Comparison of ENCODE assay signal across 11 cellular contexts in genomic region chr4:1874207-1874606, GRCh38. TPM values are rescaled to one million over a fixed set of nuclear protein-coding genes. Genes with fewer than 3 reads are reported as not detected.
DNase-seq lines count a peak whose midpoint lies in the region; ATAC-seq and TF ChIP-seq lines count a peak whose summit lies in the region.
"Had no signal": no experiment of that assay in that cellular context is flagged by ENCODE, and none has a peak within 500 bp of the region (broad histone marks: within the 10 kb centered on the region; RNA-seq: fewer than 3 reads in every experiment).

No MANE protein-coding gene starts in this region.

- H3K4ac ChIP-seq in H9 (ENCODE audit: low read depth, low read length): no peak overlapping the region

- H3K56ac ChIP-seq in H9 (ENCODE audit: insufficient read length, low read depth, low read length): no peak overlapping the region

- no CpG with 5 or more reads among the region's 3 CpGs for WGBS in H9 (ENCODE audit: extremely low coverage, insufficient read length, low lambda C conversion rate)

- H3K9me3 ChIP-seq in Loucy (ENCODE audit: insufficient read depth, low read depth, low read length): no peaks in the 10 kb centered on the region
- H3K9me3 ChIP-seq in skeletal muscle satellite cell (replicated peaks; ENCODE audit: low read length): no peaks in the 10 kb centered on the region
- no peaks in the 10 kb centered on the region for H3K9me3 ChIP-seq in H9 (ENCODE audit: control insufficient read depth, low read depth, low read length)

- no peak overlapping the region for H2BK12ac ChIP-seq in H9 (ENCODE audit: insufficient read length, low read depth, low read length)

- no peaks in the 10 kb centered on the region for H3K27me3 Mint-ChIP-seq in activated T-cell treated with anti-CD3 and anti-CD28 coated beads, Interleukin-2, amount 50 U/mL, for 24 hours
- H3K27me3 Mint-ChIP-seq in brain (no peaks in the 10 kb centered on the region), H9 (ENCODE audit: low read depth) (peaks cover 11% of the 10 kb centered on the region)

- peaks cover 14% of the 10 kb centered on the region for H3K79me1 ChIP-seq in H9 (ENCODE audit: insufficient read depth, low read depth, low read length, poor library complexity, severe bottlenecking)

- H2BK120ac ChIP-seq in H9 (ENCODE audit: low read depth, low read length, poor library complexity, severe bottlenecking): no peak overlapping the region

- H3K18ac ChIP-seq in H9 (ENCODE audit: insufficient read length, low read depth, low read length): no peak overlapping the region

- H3K4me3 Mint-ChIP-seq in activated T-cell treated with anti-CD3 and anti-CD28 coated beads, Interleukin-2, amount 50 U/mL, for 24 hours: peak overlapping the region; percentile 4
- H3K4me3 Mint-ChIP-seq in brain (peak overlapping the region; percentile 92 to 98 (median 97)), H9 (peak overlapping the region in 1 of 2 experiments; percentile 30; a peak in 2 of 5 replicates)

- peaks cover 35% of the 10 kb centered on the region for H3K4me1 ChIP-seq in Loucy (ENCODE audit: insufficient read depth, low read length, poor library complexity, severe bottlenecking)
- peaks cover 27% of the 10 kb centered on the region for H3K4me1 ChIP-seq in skeletal muscle satellite cell (ENCODE audit: control insufficient read depth, insufficient read depth, low read length)
- no peaks in the 10 kb centered on the region; the same call in 1 of the 2 replicates for H3K4me1 ChIP-seq in H9 (ENCODE audit: insufficient read depth, low read length)

- no peak for ATAC-seq in HG03521 (IDR thresholded peaks at IDR 0.05; ENCODE audit: unreplicated experiment)

- peaks cover 54% of the 10 kb centered on the region for H3K4me1 Mint-ChIP-seq in activated T-cell treated with anti-CD3 and anti-CD28 coated beads, Interleukin-2, amount 50 U/mL, for 24 hours (ENCODE audit: low read depth)
- H3K4me1 Mint-ChIP-seq in brain (peaks cover 59% of the 10 kb centered on the region), H9 (peaks cover 35 to 39% of the 10 kb centered on the region in 2 experiments)

- H3K9ac ChIP-seq in Loucy (ENCODE audit: low read depth, low read length, poor library complexity, severe bottlenecking): peak overlapping the region; percentile 95
- H3K9ac ChIP-seq in skeletal muscle satellite cell (ENCODE audit: low read depth, low read length): no peak overlapping the region
- H3K9ac ChIP-seq in H9 (ENCODE audit: extremely low read depth, insufficient read length, low read length): no peak overlapping the region

- no peak overlapping the region for H2BK20ac ChIP-seq in H9 (ENCODE audit: low read depth, low read length, poor library complexity, severe bottlenecking)

- TF ChIP-seq CTCF in Loucy (conservative IDR thresholded peaks at IDR 0.05; ENCODE audit: low read length): no peak
- TF ChIP-seq CTCF in brain (conservative IDR thresholded peaks at IDR 0.05): no peak
- no peak for TF ChIP-seq CTCF in H9 (conservative IDR thresholded peaks at IDR 0.05)

- H3K27ac Mint-ChIP-seq in activated T-cell treated with anti-CD3 and anti-CD28 coated beads, Interleukin-2, amount 50 U/mL, for 24 hours: peak overlapping the region; percentile 96
- peak overlapping the region in 4 of 5 experiments; percentile 45 to 96 (median 58) for H3K27ac Mint-ChIP-seq in brain
- no peak overlapping the region for H3K27ac Mint-ChIP-seq in H9

- H3K79me2 ChIP-seq in Loucy (ENCODE audit: insufficient read depth, low read length): peaks cover 86% of the 10 kb centered on the region
- peaks cover 42% of the 10 kb centered on the region; the same call in 1 of the 2 replicates for H3K79me2 ChIP-seq in H9 (ENCODE audit: insufficient read depth, low read length)

- no peak overlapping the region for H2AK5ac ChIP-seq in H9 (ENCODE audit: insufficient read length, low read length)

- DNase-seq in activated T-cell treated with anti-CD3 and anti-CD28 coated beads, Interleukin-2, amount 50 U/mL, for 24 hours: no peak
- no peak for DNase-seq in activated T-cell treated with anti-CD3 and anti-CD28 coated beads, Interleukin-2, amount 50 U/mL, for 1 hour
- no peak for DNase-seq in HuH-7 (ENCODE audit: low spot score)
- DNase-seq in H9: no peak
- DNase-seq: C1 segment of cervical spinal cord, NCI-H187 treated with DMSO at 0.1 percent for 48 hours had no signal

- H3K14ac ChIP-seq in H9 (ENCODE audit: insufficient read depth, low read length): no peak overlapping the region

- H3K36me3 Mint-ChIP-seq in activated T-cell treated with anti-CD3 and anti-CD28 coated beads, Interleukin-2, amount 50 U/mL, for 24 hours (ENCODE audit: low read depth): peaks cover 38% of the 10 kb centered on the region
- H3K36me3 Mint-ChIP-seq in brain (peaks cover 15% of the 10 kb centered on the region), H9 (ENCODE audit: insufficient read depth in 1 of 3, low read depth in 3 of 3) (no peaks in the 10 kb centered on the region; a peak in 3 of 7 replicates)

- H3K27ac ChIP-seq in H9 (ENCODE audit: insufficient read length, low read depth, low read length): no peak overlapping the region

- H3K23ac ChIP-seq in H9 (ENCODE audit: insufficient read length, low read depth, low read length): no peak overlapping the region

- no peak overlapping the region for H3T11ph ChIP-seq in H9 (ENCODE audit: low read length)

- H4K91ac ChIP-seq in H9 (ENCODE audit: insufficient read length, low read depth, low read length): no peak overlapping the region

- H4K20me1 ChIP-seq in Loucy (ENCODE audit: insufficient read depth, low read length, poor library complexity, severe bottlenecking): peaks cover 56% of the 10 kb centered on the region
- H4K20me1 ChIP-seq in H9 (ENCODE audit: control insufficient read depth, insufficient read depth, insufficient read length): no peaks in the 10 kb centered on the region

- H2BK5ac ChIP-seq in H9 (ENCODE audit: insufficient read length, low read length): no peak overlapping the region

- peak overlapping the region; percentile 86 for H3K4me2 ChIP-seq in Loucy (ENCODE audit: low read depth, low read length, poor library complexity, severe bottlenecking)
- peak overlapping the region; percentile 79 for H3K4me2 ChIP-seq in skeletal muscle satellite cell (ENCODE audit: low read length)
- H3K4me2 ChIP-seq in H9 (ENCODE audit: insufficient read depth, insufficient read length, low read length): no peak overlapping the region

- H4K8ac ChIP-seq in H9 (replicated peaks; ENCODE audit: insufficient read length, low read depth, low read length): no peak overlapping the region

- H3K23me2 ChIP-seq in H9 (ENCODE audit: insufficient read length, low read depth, low read length, poor library complexity, severe bottlenecking): peaks cover 7% of the 10 kb centered on the region

- no peaks in the 10 kb centered on the region for H3K9me3 Mint-ChIP-seq in activated T-cell treated with anti-CD3 and anti-CD28 coated beads, Interleukin-2, amount 50 U/mL, for 24 hours
- H3K9me3 Mint-ChIP-seq in brain (peaks cover 0 to 3% (median 0%) of the 10 kb centered on the region in 5 experiments), H9 (no peaks in the 10 kb centered on the region)

- peak overlapping the region; percentile 93 for H3K4me3 ChIP-seq in Loucy (ENCODE audit: low read length, poor library complexity, severe bottlenecking)
- no peak overlapping the region for H3K4me3 ChIP-seq in skeletal muscle satellite cell (ENCODE audit: low read length)
- H3K4me3 ChIP-seq: skin epidermis had no signal

- no peak overlapping the region for H2BK15ac ChIP-seq in H9 (ENCODE audit: low read depth, low read length)

- H3K27me3 ChIP-seq in Loucy (ENCODE audit: insufficient read depth, low read length, poor library complexity, severe bottlenecking) (no peaks in the 10 kb centered on the region), skeletal muscle satellite cell (ENCODE audit: control insufficient read depth, insufficient read depth, low read length) (no peaks in the 10 kb centered on the region), H9 (ENCODE audit: insufficient read depth, low read length) (no peaks in the 10 kb centered on the region; the same call in 1 of the 2 replicates)

- no peaks in the 10 kb centered on the region for H3F3A ChIP-seq in Loucy (ENCODE audit: low read depth)

- H3K9me2 ChIP-seq in Loucy (replicated peaks; ENCODE audit: low read depth, low read length): no peaks in the 10 kb centered on the region

- H3K36me3 ChIP-seq in Loucy (ENCODE audit: insufficient read depth, low read length): no peaks in the 10 kb centered on the region
- no peaks in the 10 kb centered on the region for H3K36me3 ChIP-seq in skeletal muscle satellite cell (ENCODE audit: insufficient read depth, low read length)

- H4K5ac ChIP-seq in H9 (ENCODE audit: insufficient read length, low read depth, low read length): no peak overlapping the region

- no peak overlapping the region for H2AFZ ChIP-seq in Loucy (ENCODE audit: low read length)
- H2AFZ ChIP-seq in H9 (ENCODE audit: low read length): no peak overlapping the region

RNA-seq across cellular contexts. Expression of gene NSD2, which starts 3.0 kb away (rescaled TPM):
- 72.8 TPM for polyA plus RNA-seq in brain (ENCODE audit: insufficient read depth, low read depth, low replicate concordance)
- 40.8 and 50.7 TPM in 2 replicates for total RNA-seq in skeletal muscle satellite cell (2012; rRNA removed)
- total RNA-seq in H9 (2021): 123 and 136 TPM in 2 replicates

RNA-seq across cellular contexts. Expression of gene LETM1, which starts 18.3 kb away (rescaled TPM):
- polyA plus RNA-seq in brain (ENCODE audit: insufficient read depth, low read depth, low replicate concordance): 16.8 TPM
- total RNA-seq in skeletal muscle satellite cell (2012; rRNA removed): 76.2 and 103 TPM in 2 replicates
- 41.3 and 43.4 TPM in 2 replicates for total RNA-seq in H9 (2021)

Comparison
In these comparisons a context has a peak if more than half of its experiments do, and no peak if none do; other contexts are left out.
1. H3K27ac Mint-ChIP-seq: peak in activated T-cell treated with anti-CD3 and anti-CD28 coated beads, Interleukin-2, amount 50 U/mL, for 24 hours (single experiment) and brain (4 of 5); none in H9 (0 of 3).